11 cellular contexts compared by ENCODE assay signal in the genomic region with DNA sequence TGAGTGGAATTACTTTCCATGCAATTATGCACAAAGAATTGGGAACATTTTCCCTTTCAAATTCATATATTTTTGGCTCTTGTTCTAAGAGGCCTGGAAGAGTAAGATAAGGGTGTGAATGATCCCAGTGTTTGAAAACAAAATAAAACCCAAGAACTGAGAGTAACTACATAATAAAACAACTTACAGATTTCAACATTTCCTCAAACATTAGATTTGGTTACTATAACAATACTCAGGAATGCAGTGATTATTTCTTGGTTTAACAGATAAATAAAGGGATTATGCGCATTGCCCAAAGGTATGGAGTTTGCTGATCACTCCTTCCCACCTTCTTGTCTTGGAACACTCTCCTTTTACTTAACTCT.
A peak's percentile ranks its signal among the peaks of the same experiment; 100 is the strongest.
DNase-seq lines count a peak whose midpoint lies in the region; ATAC-seq, FAIRE-seq and TF ChIP-seq lines count a peak whose summit lies in the region.
"Had no signal": no experiment of that assay in that cellular context is flagged by ENCODE, and none has a peak within 500 bp of the region (broad histone marks: within the 10 kb centered on the region; RNA-seq: fewer than 3 reads in every experiment).

No MANE protein-coding gene starts in this region.

- H3K79me2 ChIP-seq in HepG2 (ENCODE audit: insufficient read depth, low read length) = no peaks in the 10 kb centered on the region
- no peaks in the 10 kb centered on the region for H3K79me2 ChIP-seq in endothelial cell of umbilical vein (ENCODE audit: control insufficient read depth, insufficient read depth, low read length)

- CTCF ChIA-PET in HepG2 (lab: Yijun Ruan, JAX; ENCODE audit: low intra/inter-chr PET ratio, low total read pairs) (no interaction called here), endothelial cell of umbilical vein (lab: Charles Lee) (interaction anchor here (1.8 to 2.5 kb wide), 4 partner anchors 10 to 74 kb away, joined by 7 to 15 read pairs (median 8); no protein-coding TSS in a partner anchor)

- no peaks in the 10 kb centered on the region for H3K9me1 ChIP-seq in endothelial cell of umbilical vein (replicated peaks; ENCODE audit: control insufficient read depth, extremely low read depth, insufficient read depth, low read length)

- FAIRE-seq in HepG2 (lab: Jason Lieb, UNC) (no peak), endothelial cell of umbilical vein (lab: Jason Lieb, UNC) (no peak)

- H3K4me3 Mint-ChIP-seq in naive B cell = no peak overlapping the region

- H3K36me3 ChIP-seq in right lobe of liver = peaks cover 0 to 10% (median 0%) of the 10 kb centered on the region in 4 donors
- H3K36me3 ChIP-seq in HepG2 (replicated peaks in 1 of 2; ENCODE audit: control insufficient read depth in 1 of 2, insufficient read depth in 2 of 2, low read length in 2 of 2) = peaks cover 0 to 8% of the 10 kb centered on the region in 2 experiments; a peak in 2 of 5 replicates
- H3K36me3 ChIP-seq in endothelial cell of umbilical vein (ENCODE audit: control insufficient read depth in 2 of 2, extremely low read depth in 1 of 2, insufficient read depth in 2 of 2, low read length in 2 of 2) = no peaks in the 10 kb centered on the region
- H3K36me3 ChIP-seq in aorta (ENCODE audit: control insufficient read depth in 1 of 2, insufficient read depth in 2 of 2, low read length in 1 of 2) = no peaks in the 10 kb centered on the region

- POLR2A ChIA-PET in HepG2 (lab: Yijun Ruan, JAX) = no interaction called here
- POLR2A ChIA-PET in endothelial cell of umbilical vein (lab: Charles Lee) = interaction anchor here (0.9 to 1.1 kb wide), 3 partner anchors 16 to 546 kb away, joined by 3 to 6 read pairs (median 3); no protein-coding TSS in a partner anchor

- H4K20me1 ChIP-seq in HepG2 (ENCODE audit: insufficient read depth, low read length) (no peaks in the 10 kb centered on the region), endothelial cell of umbilical vein (replicated peaks; ENCODE audit: control insufficient read depth, extremely low read depth, insufficient read depth, low read length) (no peaks in the 10 kb centered on the region)

- 75% methylated on average over 1 of the region's 1 CpG for WGBS in right lobe of liver (ENCODE audit: insufficient coverage, low coverage, low lambda C conversion rate, missing lambda C conversion rate)
- WGBS in HepG2 (ENCODE audit: low lambda C conversion rate) = 96% methylated on average over 1 of the region's 1 CpG
- 83 to 92% methylated on average over 1 of the region's 1 CpG for WGBS in aorta, 2 donors

- no peak overlapping the region for H3K9ac ChIP-seq in HepG2 (ENCODE audit: insufficient read depth, low read depth, low read length)
- peak overlapping the region; percentile 86 for H3K9ac ChIP-seq in endothelial cell of umbilical vein (replicated peaks; ENCODE audit: extremely low read depth, insufficient read depth, low read length)

- dilution Hi-C loops in endothelial cell of umbilical vein (cut with MboI; ENCODE audit: extremely low pct_ligation_motif_present, low sequenced_read_pairs) = no loop called here

- intact Hi-C loops in right lobe of liver (cut with DNase I) (no loop called here), HepG2 (cut with micrococcal nuclease; ENCODE audit: unreplicated experiment) (no loop called here), endothelial cell of umbilical vein (cut with micrococcal nuclease) (loop anchor here (2.0 to 10.0 kb wide), 5 partner anchors 78 to 1386 kb away; a partner anchor contains a TSS), aorta (cut with DNase I) (loop anchor here (2.0 to 10.0 kb wide), 3 partner anchors 24 to 286 kb away; no protein-coding TSS in a partner anchor)

- H3K27me3 ChIP-seq in right lobe of liver (no peaks in the 10 kb centered on the region), HepG2 (ENCODE audit: control insufficient read depth in 1 of 2, insufficient read depth in 2 of 2, low read length in 2 of 2) (no peaks in the 10 kb centered on the region), endothelial cell of umbilical vein (ENCODE audit: control insufficient read depth in 2 of 2, insufficient read depth in 2 of 2, low read length in 2 of 2) (no peaks in the 10 kb centered on the region), aorta (ENCODE audit: control insufficient read depth in 1 of 2, insufficient read depth in 2 of 2, low read length in 1 of 2) (no peaks in the 10 kb centered on the region)

- TF ChIP-seq CTCF in right lobe of liver (IDR thresholded peaks at IDR 0.05) = no peak
- TF ChIP-seq CTCF in HepG2 (CRISPR knock-in tag; IDR thresholded peaks at IDR 0.05) = no peak
- no peak for TF ChIP-seq CTCF in endothelial cell of umbilical vein (IDR thresholded peaks at IDR 0.05; ENCODE audit: extremely low read depth in 1 of 2, insufficient read depth in 1 of 2, low read depth in 1 of 2, low read length in 2 of 2)

- peaks cover 0 to 28% (median 0%) of the 10 kb centered on the region in 4 donors for H3K4me1 ChIP-seq in right lobe of liver
- peaks cover 15% of the 10 kb centered on the region for H3K4me1 ChIP-seq in HepG2 (ENCODE audit: insufficient read depth, low read length)
- peaks cover 31% of the 10 kb centered on the region for H3K4me1 ChIP-seq in endothelial cell of umbilical vein (ENCODE audit: control insufficient read depth, extremely low read depth, insufficient read depth, low read length)
- peaks cover 3 to 9% of the 10 kb centered on the region in 2 donors for H3K4me1 ChIP-seq in aorta (ENCODE audit: control insufficient read depth in 1 of 2, insufficient read depth in 2 of 2, low read length in 2 of 2)

- no peaks in the 10 kb centered on the region for H3K9me3 Mint-ChIP-seq in naive B cell

- H3K4me1 Mint-ChIP-seq in naive B cell = peaks cover 0 to 17% (median 12%) of the 10 kb centered on the region in 3 donors

- H3K4me3 ChIP-seq in right lobe of liver (no peak overlapping the region), HepG2 (replicated peaks in 1 of 3; ENCODE audit: insufficient read depth in 1 of 3, low read depth in 2 of 3, low read length in 3 of 3) (no peak overlapping the region), endothelial cell of umbilical vein (replicated peaks in 1 of 3; ENCODE audit: insufficient read depth in 1 of 3, low read depth in 1 of 3, low read length in 3 of 3) (peak overlapping the region in 1 of 3 experiments; percentile 7), aorta (ENCODE audit: low read length in 2 of 2) (no peak overlapping the region)

- H3K4me2 ChIP-seq in HepG2 (ENCODE audit: low read depth, low read length) (no peak overlapping the region), endothelial cell of umbilical vein (ENCODE audit: insufficient read depth, low read length) (peak overlapping the region; percentile 39)

- no peaks in the 10 kb centered on the region for H3K27me3 Mint-ChIP-seq in naive B cell

- H3K27ac Mint-ChIP-seq in naive B cell = peak overlapping the region in 4 of 6 donors; percentile 1 to 70 (median 22)

- H3K9me3 ChIP-seq in right lobe of liver (no peaks in the 10 kb centered on the region), HepG2 (ENCODE audit: low read length) (no peaks in the 10 kb centered on the region), endothelial cell of umbilical vein (replicated peaks; ENCODE audit: control insufficient read depth, insufficient read depth, low read length) (no peaks in the 10 kb centered on the region), aorta (ENCODE audit: control insufficient read depth, low read length) (no peaks in the 10 kb centered on the region)

- H3K27ac ChIP-seq in right lobe of liver (peak overlapping the region in 2 of 3 donors; percentile 34 to 64), HepG2 (ENCODE audit: extremely low read length, insufficient read depth, low read length) (no peak overlapping the region), endothelial cell of umbilical vein (ENCODE audit: insufficient read depth, low read depth, low read length) (peak overlapping the region; percentile 96), aorta (ENCODE audit: low read depth in 1 of 2, low read length in 2 of 2) (peak overlapping the region; percentile 69 to 78)
- H3K27ac ChIP-seq: VCaP had no signal

- TF ChIP-seq EP300 in HepG2 (IDR thresholded peaks at IDR 0.05; ENCODE audit: low read depth in 2 of 2, low read length in 2 of 2) (no peak), HepG2 (CRISPR knock-in tag; IDR thresholded peaks at IDR 0.05; ENCODE audit: borderline replicate concordance) (no peak)

- TF ChIP-seq POLR2A in right lobe of liver (IDR thresholded peaks at IDR 0.05) (no peak), HepG2 (IDR thresholded peaks at IDR 0.05; ENCODE audit: insufficient read depth in 1 of 2, low read depth in 2 of 2, low read length in 2 of 2) (no peak), endothelial cell of umbilical vein (IDR thresholded peaks at IDR 0.05; ENCODE audit: low read depth, low read length) (no peak)

- in situ Hi-C loops in HepG2 (cut with HindIII; ENCODE audit: extremely low pct_ligation_motif_present, low pct_unique_long_range_greater_than_20kb) = no loop called here

- ATAC-seq in right lobe of liver (no peak), HepG2 (no peak), naive B cell (ENCODE audit: low read depth in 2 of 2) (no peak), aorta (ENCODE audit: low FRiP score) (no peak), GM18498 (IDR thresholded peaks at IDR 0.05; ENCODE audit: unreplicated experiment) (no peak)

- no peak for TF ChIP-seq RAD21 in HepG2 (CRISPR knock-in tag; IDR thresholded peaks at IDR 0.05)

- BruUV-seq in HepG2 (replicated peaks; lab: Mats Ljungman, UMichigan) (no TSS peak), endothelial cell of umbilical vein (replicated peaks; lab: Mats Ljungman, UMichigan) (no TSS peak)

- peaks cover 22 to 32% of the 10 kb centered on the region in 2 donors for H3K36me3 Mint-ChIP-seq in naive B cell

- H2AFZ ChIP-seq in HepG2 (ENCODE audit: low read length) (no peak overlapping the region), endothelial cell of umbilical vein (ENCODE audit: low read depth, low read length) (peak overlapping the region; percentile 79)

- DNase-seq in right lobe of liver (no peak), HepG2 (ENCODE audit: low spot score) (no peak), endothelial cell of umbilical vein (ENCODE audit: low read depth, low spot score) (peak; percentile 83), naive B cell (no peak), aorta (no peak), AML-193 (lab: John Stamatoyannopoulos, UW) (no peak), COLO668 (lab: John Stamatoyannopoulos, UW; ENCODE audit: unreplicated experiment) (no peak)
- DNase-seq: NCI-H2081, RPMI8226 had no signal

TF ChIP-seq in endothelial cell of umbilical vein, 7 proteins besides CTCF, POLR2A, EP300 and RAD21 (continues in another document):
- TF ChIP-seq EZH2 (IDR thresholded peaks at IDR 0.05; ENCODE audit: borderline replicate concordance, low read depth, low read length, severe bottlenecking) = no peak
- TF ChIP-seq, protein P1, sequence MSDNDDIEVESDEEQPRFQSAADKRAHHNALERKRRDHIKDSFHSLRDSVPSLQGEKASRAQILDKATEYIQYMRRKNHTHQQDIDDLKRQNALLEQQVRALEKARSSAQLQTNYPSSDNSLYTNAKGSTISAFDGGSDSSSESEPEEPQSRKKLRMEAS (IDR thresholded peaks at IDR 0.05; ENCODE audit: insufficient read depth, insufficient read length) = no peak
- no peak for TF ChIP-seq POLR2AphosphoS5 (IDR thresholded peaks at IDR 0.05; ENCODE audit: insufficient read depth, low read depth, low read length)
- no peak for TF ChIP-seq GATA2 (IDR thresholded peaks at IDR 0.05; ENCODE audit: insufficient read depth, insufficient read length, low read depth, low read length)
- TF ChIP-seq MYC (IDR thresholded peaks at IDR 0.05; ENCODE audit: low read depth, low read length) = no peak

Comparison
In these comparisons a context has a peak if more than half of its experiments do, and no peak if none do; other contexts are left out.
1. intact Hi-C loops: an anchor here in endothelial cell of umbilical vein (2.0 to 10.0 kb wide) and aorta (2.0 to 10.0 kb wide); none called in right lobe of liver and HepG2.